24 cellular contexts compared by ENCODE assay signal in the genomic region with DNA sequence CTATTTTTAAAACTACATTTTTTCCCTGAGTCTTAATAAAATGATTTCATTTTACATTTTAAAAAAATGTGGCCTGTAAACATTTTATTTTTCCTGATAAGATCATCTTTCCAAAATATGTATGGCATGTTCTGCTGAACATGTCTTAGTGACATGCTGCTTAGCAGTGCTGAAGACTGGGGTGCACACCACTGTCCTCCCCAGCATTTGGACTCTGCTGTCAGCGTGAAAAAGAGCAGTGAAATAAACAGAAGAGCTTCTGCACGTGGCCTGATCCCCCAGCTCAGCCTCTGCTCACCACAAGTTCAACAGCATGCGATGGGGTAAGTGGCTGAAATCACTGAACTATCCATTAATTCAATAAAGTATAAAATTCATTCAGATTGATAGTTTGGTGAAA.
DNase-seq lines count a peak whose midpoint lies in the region; ATAC-seq and TF ChIP-seq lines count a peak whose summit lies in the region.
"Had no signal": no experiment of that assay in that cellular context is flagged by ENCODE, and none has a peak within 500 bp of the region (broad histone marks: within the 10 kb centered on the region; RNA-seq: fewer than 3 reads in every experiment).

No MANE protein-coding gene starts in this region.

- H3K27me3 ChIP-seq in IMR-90 (ENCODE audit: control insufficient read depth, insufficient read depth, low read length) (no peaks in the 10 kb centered on the region), OCI-LY1 (ENCODE audit: insufficient read depth, low read length) (no peaks in the 10 kb centered on the region), neural progenitor cell (no peaks in the 10 kb centered on the region)
- H3K27me3 ChIP-seq: BE2C, BLaER1 had no signal

- H3K27ac ChIP-seq in IMR-90 (ENCODE audit: insufficient read depth, low read length), result no peak overlapping the region
- H3K27ac ChIP-seq in OCI-LY1 (ENCODE audit: low read depth, low read length, poor library complexity, severe bottlenecking), result no peak overlapping the region
- H3K27ac ChIP-seq in neural progenitor cell, result no peak overlapping the region
- H3K27ac ChIP-seq: BLaER1 had no signal

- H3K4me1 Mint-ChIP-seq in neural progenitor cell, result peaks cover 23% of the 10 kb centered on the region
- H3K4me1 Mint-ChIP-seq: CD14-positive monocyte; CD4-positive, alpha-beta memory T cell; CD4-positive, CD25-positive, alpha-beta regulatory T cell; CD8-positive, alpha-beta memory T cell had no signal

- intact Hi-C loops in IMR-90 (cut with micrococcal nuclease), result no loop called here

- in situ Hi-C loops in IMR-90 (cut with MboI; ENCODE audit: low sequenced_read_pairs), result no loop called here

- H3K36me3 Mint-ChIP-seq in neural progenitor cell, result no peaks in the 10 kb centered on the region
- H3K36me3 Mint-ChIP-seq: CD14-positive monocyte; CD4-positive, alpha-beta memory T cell; CD4-positive, CD25-positive, alpha-beta regulatory T cell; CD8-positive, alpha-beta memory T cell had no signal

- H3K4me1 ChIP-seq in IMR-90 (ENCODE audit: control insufficient read depth, insufficient read depth, low read length), result peaks cover 2% of the 10 kb centered on the region; the same call in 1 of the 2 replicates
- peaks cover 8% of the 10 kb centered on the region for H3K4me1 ChIP-seq in OCI-LY1 (ENCODE audit: insufficient read depth, low read length, severe bottlenecking)
- H3K4me1 ChIP-seq in neural progenitor cell, result no peaks in the 10 kb centered on the region
- H3K4me1 ChIP-seq: BE2C, BLaER1 had no signal

- H3K9me3 ChIP-seq in IMR-90 (ENCODE audit: control insufficient read depth, insufficient read depth, low read length) (no peaks in the 10 kb centered on the region), OCI-LY1 (ENCODE audit: low read length) (no peaks in the 10 kb centered on the region), neural progenitor cell (ENCODE audit: low read depth) (no peaks in the 10 kb centered on the region)
- H3K9me3 ChIP-seq: BE2C, BLaER1 had no signal

- no peak overlapping the region for H2BK15ac ChIP-seq in IMR-90 (ENCODE audit: low read depth, low read length)

- DNase-seq in IMR-90 (no peak), neural progenitor cell (ENCODE audit: low spot score) (no peak), HuH-7 (ENCODE audit: low spot score) (no peak), omental fat pad (ENCODE audit: low spot score) (no peak), activated T-cell treated with anti-CD3 and anti-CD28 coated beads for 4 hours (no peak)
- DNase-seq: 8988T; ACHN; BE2C; C1 segment of cervical spinal cord; CD4-positive, alpha-beta memory T cell; CD4-positive, CD25-positive, alpha-beta regulatory T cell; CD8-positive, alpha-beta memory T cell; COR-L47; DMS 273 treated with DMSO at 0.1 percent for 48 hours; DMS153; DMS53; DMS79; DND-41; EL; GDM1 had no signal

- POLR2A ChIA-PET in IMR-90 (lab: Charles Lee; ENCODE audit: unreplicated experiment), result no interaction called here

- H2BK5ac ChIP-seq in IMR-90 (ENCODE audit: low read depth, low read length, poor library complexity, severe bottlenecking), result no peak overlapping the region

- H3K27me3 Mint-ChIP-seq in neural progenitor cell (ENCODE audit: insufficient read depth, low read depth), result no peaks in the 10 kb centered on the region
- H3K27me3 Mint-ChIP-seq: CD4-positive, alpha-beta memory T cell; CD4-positive, CD25-positive, alpha-beta regulatory T cell; CD8-positive, alpha-beta memory T cell had no signal

- H3K27ac Mint-ChIP-seq in neural progenitor cell, result peak overlapping the region; percentile 67
- H3K27ac Mint-ChIP-seq: CD14-positive monocyte; CD4-positive, alpha-beta memory T cell; CD4-positive, CD25-positive, alpha-beta regulatory T cell; CD8-positive, alpha-beta memory T cell had no signal

- H2AK9ac ChIP-seq in IMR-90 (replicated peaks; ENCODE audit: low read depth, low read length, poor library complexity), result no peak overlapping the region

- no peaks in the 10 kb centered on the region for H3F3A ChIP-seq in OCI-LY1 (ENCODE audit: insufficient read depth, low read length)
- no peaks in the 10 kb centered on the region for H3F3A ChIP-seq in neural progenitor cell (ENCODE audit: low read depth)

- H4K91ac ChIP-seq in IMR-90 (ENCODE audit: insufficient read depth, low read depth, low read length), result no peak overlapping the region

- ATAC-seq in IMR-90 (ENCODE audit: low read depth), result peak; percentile 60
- ATAC-seq in omental fat pad (ENCODE audit: low FRiP score), result no peak
- ATAC-seq: GM12878 had no signal

- BruUV-seq in IMR-90 (replicated peaks; lab: Mats Ljungman, UMichigan), result no TSS peak

- H3K79me2 ChIP-seq in OCI-LY1 (ENCODE audit: insufficient read depth, low read length), result no peaks in the 10 kb centered on the region
- H3K79me2 ChIP-seq in neural progenitor cell (ENCODE audit: low read depth), result no peaks in the 10 kb centered on the region

- no peaks in the 10 kb centered on the region for H3K9me3 Mint-ChIP-seq in neural progenitor cell
- H3K9me3 Mint-ChIP-seq: CD8-positive, alpha-beta memory T cell had no signal

- no peak overlapping the region for H4K8ac ChIP-seq in IMR-90 (ENCODE audit: low read depth in 2 of 2, low read length in 2 of 2)

- H2BK20ac ChIP-seq in IMR-90 (ENCODE audit: low read depth, low read length), result no peak overlapping the region

- no peak overlapping the region for H3K4me3 Mint-ChIP-seq in neural progenitor cell
- H3K4me3 Mint-ChIP-seq: CD14-positive monocyte; CD4-positive, alpha-beta memory T cell; CD4-positive, CD25-positive, alpha-beta regulatory T cell; CD8-positive, alpha-beta memory T cell had no signal

- no peak overlapping the region for H3K56ac ChIP-seq in IMR-90 (ENCODE audit: extremely low read depth, insufficient read depth, low read length)

- no peak overlapping the region for H3K23ac ChIP-seq in IMR-90 (ENCODE audit: low read depth, low read length)

- H3K4me3 ChIP-seq in IMR-90 (ENCODE audit: insufficient read depth, low read depth, low read length) (no peak overlapping the region), OCI-LY1 (ENCODE audit: low read depth, low read length, poor library complexity, severe bottlenecking) (no peak overlapping the region), neural progenitor cell (no peak overlapping the region)
- H3K4me3 ChIP-seq: BLaER1, GM12878 had no signal

- WGBS in IMR-90 (ENCODE audit: extremely low coverage in 2 of 2, insufficient read length in 1 of 2), 2 experiments, result no CpG with 5 or more reads among the region's 3 CpGs

- H2AK5ac ChIP-seq in IMR-90 (ENCODE audit: low read depth, low read length), result no peak overlapping the region

- no peak for TF ChIP-seq RAD21 in IMR-90 (IDR thresholded peaks at IDR 0.05; ENCODE audit: low read length)

- H2AFZ ChIP-seq in IMR-90 (replicated peaks; ENCODE audit: low read length, poor library complexity), result peak overlapping the region; percentile 37
- H2AFZ ChIP-seq in OCI-LY1 (ENCODE audit: low read length), result peak overlapping the region; percentile 71; the same call in 1 of the 2 replicates
- no peak overlapping the region for H2AFZ ChIP-seq in neural progenitor cell (replicated peaks)

- CTCF ChIA-PET in IMR-90 (lab: Yijun Ruan, JAX), result interaction anchor here (0.8 kb wide), 1 partner anchor 10 kb away, joined by 3 read pairs; no protein-coding TSS in a partner anchor

- H3K36me3 ChIP-seq in IMR-90 (ENCODE audit: control insufficient read depth, insufficient read depth, low read length) (no peaks in the 10 kb centered on the region), OCI-LY1 (ENCODE audit: insufficient read depth, low read length) (no peaks in the 10 kb centered on the region), neural progenitor cell (no peaks in the 10 kb centered on the region)
- H3K36me3 ChIP-seq: BE2C, BLaER1 had no signal

- H4K20me1 ChIP-seq in IMR-90 (ENCODE audit: insufficient read depth, low read length) (no peaks in the 10 kb centered on the region), OCI-LY1 (ENCODE audit: insufficient read depth, low read length) (no peaks in the 10 kb centered on the region), neural progenitor cell (ENCODE audit: low read depth) (no peaks in the 10 kb centered on the region)
- H4K20me1 ChIP-seq: BLaER1 had no signal

- peaks cover 2% of the 10 kb centered on the region; the same call in 1 of the 2 replicates for H3K9me1 ChIP-seq in IMR-90 (ENCODE audit: insufficient read depth, low read length)

- no peak overlapping the region for H3K4me2 ChIP-seq in IMR-90 (ENCODE audit: low read depth, low read length)
- no peak overlapping the region for H3K4me2 ChIP-seq in OCI-LY1 (ENCODE audit: low read length)
- no peak overlapping the region for H3K4me2 ChIP-seq in neural progenitor cell
- H3K4me2 ChIP-seq: BLaER1 had no signal

- no peaks in the 10 kb centered on the region for H3K79me1 ChIP-seq in IMR-90 (ENCODE audit: low read depth in 1 of 2, low read length in 2 of 2)

- H3K14ac ChIP-seq in IMR-90 (replicated peaks; ENCODE audit: low read depth, low read length), result no peak overlapping the region

- H3K9ac ChIP-seq in IMR-90 (ENCODE audit: low read depth, low read length), result no peak overlapping the region
- H3K9ac ChIP-seq in OCI-LY1 (ENCODE audit: low read length), result no peak overlapping the region
- no peak overlapping the region for H3K9ac ChIP-seq in neural progenitor cell
- H3K9ac ChIP-seq: BLaER1 had no signal

- no peak overlapping the region for H3K4ac ChIP-seq in IMR-90 (ENCODE audit: low read depth, low read length)

- no peak overlapping the region for H4K5ac ChIP-seq in IMR-90 (ENCODE audit: low read depth, low read length)

- no peak overlapping the region for H2BK120ac ChIP-seq in IMR-90 (ENCODE audit: low read depth, low read length)

- dilution Hi-C loops in IMR-90 (cut with HindIII; ENCODE audit: low sequenced_read_pairs, unreplicated experiment), result no loop called here

- H3K18ac ChIP-seq in IMR-90 (ENCODE audit: low read depth, low read length), result no peak overlapping the region

- TF ChIP-seq CTCF in IMR-90 (conservative IDR thresholded peaks at IDR 0.05; ENCODE audit: low read depth, low read length) (no peak), OCI-LY1 (IDR thresholded peaks at IDR 0.05; ENCODE audit: low read length) (no peak), neural progenitor cell (IDR thresholded peaks at IDR 0.05) (no peak), omental fat pad (IDR thresholded peaks at IDR 0.05) (no peak)

- H3K9me2 ChIP-seq in OCI-LY1 (ENCODE audit: low read depth, low read length), result no peaks in the 10 kb centered on the region

- no peak for TF ChIP-seq POLR2A in IMR-90 (IDR thresholded peaks at IDR 0.05; ENCODE audit: low read depth, low read length)

TF ChIP-seq in IMR-90, 13 proteins besides CTCF, POLR2A, EP300 and RAD21 (continues in another document):
- TF ChIP-seq CHD1 (IDR thresholded peaks at IDR 0.05; ENCODE audit: low read depth, low read length) (no peak), MAZ (IDR thresholded peaks at IDR 0.05; ENCODE audit: borderline replicate concordance, low read depth, low read length) (no peak), RFX5 (IDR thresholded peaks at IDR 0.05; ENCODE audit: low read depth, low read length) (no peak)
- TF ChIP-seq, protein P1, sequence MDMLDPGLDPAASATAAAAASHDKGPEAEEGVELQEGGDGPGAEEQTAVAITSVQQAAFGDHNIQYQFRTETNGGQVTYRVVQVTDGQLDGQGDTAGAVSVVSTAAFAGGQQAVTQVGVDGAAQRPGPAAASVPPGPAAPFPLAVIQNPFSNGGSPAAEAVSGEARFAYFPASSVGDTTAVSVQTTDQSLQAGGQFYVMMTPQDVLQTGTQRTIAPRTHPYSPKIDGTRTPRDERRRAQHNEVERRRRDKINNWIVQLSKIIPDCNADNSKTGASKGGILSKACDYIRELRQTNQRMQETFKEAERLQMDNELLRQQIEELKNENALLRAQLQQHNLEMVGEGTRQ (IDR thresholded peaks at IDR 0.05; ENCODE audit: low read depth, low read length), result no peak
